In the genomic region with DNA sequence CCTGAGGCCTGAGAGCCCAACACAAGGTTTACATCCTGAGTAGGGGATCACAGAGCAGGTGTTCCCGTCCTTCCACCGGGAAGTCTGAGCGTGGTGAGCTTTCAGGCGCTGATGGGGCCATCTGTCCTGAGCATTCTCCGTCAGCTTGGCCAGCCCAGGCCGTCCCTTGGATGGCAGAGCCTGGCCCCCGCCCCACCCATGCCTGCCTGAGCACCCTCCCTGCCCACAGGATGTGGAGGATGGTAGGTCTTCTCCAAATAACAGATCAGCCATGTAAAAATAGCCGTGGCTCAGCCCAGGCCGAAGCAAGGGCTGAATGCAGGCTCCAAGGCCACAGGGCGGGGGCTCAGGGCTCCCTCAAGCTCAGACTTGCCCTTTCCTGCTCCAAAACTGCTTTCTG, we compare ENCODE assay signal across 13 cellular contexts. TPM values are rescaled to one million over a fixed set of nuclear protein-coding genes. Genes with fewer than 3 reads are reported as not detected.
DNase-seq lines count a peak whose midpoint lies in the region; ATAC-seq and TF ChIP-seq lines count a peak whose summit lies in the region.
"Had no signal": no experiment of that assay in that cellular context is flagged by ENCODE, and none has a peak within 500 bp of the region (broad histone marks: within the 10 kb centered on the region; RNA-seq: fewer than 3 reads in every experiment).

No MANE protein-coding gene starts in this region.

- no peaks in the 10 kb centered on the region for H3K79me2 ChIP-seq in MM.1S (ENCODE audit: low read length)

- no peaks in the 10 kb centered on the region for H3K9me3 Mint-ChIP-seq in dendritic cell treated with granulocyte-macrophage colony-stimulating factor and Interleukin-4, amounts not matched to agents 40 ng/mL and 50 ng/mL, for 4 days
- H3K9me3 Mint-ChIP-seq in Calu3 (ENCODE audit: low read depth, unreplicated experiment) = no peaks in the 10 kb centered on the region
- H3K9me3 Mint-ChIP-seq in activated CD8-positive, alpha-beta T cell treated with anti-CD3 and anti-CD28 coated beads for 36 hours = no peaks in the 10 kb centered on the region

- ATAC-seq in lung (ENCODE audit: insufficient read depth, low FRiP score) (no peak), HG03342 (IDR thresholded peaks at IDR 0.05; ENCODE audit: unreplicated experiment) (no peak)
- ATAC-seq in activated CD8-positive, alpha-beta T cell treated with anti-CD3 and anti-CD28 coated beads for 36 hours = no peak
- ATAC-seq: activated CD8-positive, alpha-beta T cell treated with anti-CD3 and anti-CD28 coated beads, Interleukin-2, amount 10 ng/mL, durations not matched to agents 7 days and 5 days had no signal

- peak overlapping the region; percentile 66; the same call in 1 of the 2 replicates for H3K4me2 ChIP-seq in MM.1S (ENCODE audit: low read depth, low read length)
- H3K4me2 ChIP-seq: smooth muscle cell had no signal

- TF ChIP-seq CTCF in MM.1S (IDR thresholded peaks at IDR 0.05; ENCODE audit: low read length) (no peak), lung (IDR thresholded peaks at IDR 0.05; ENCODE audit: control extremely low read depth, extremely low read depth) (no peak), Calu3 (IDR thresholded peaks at IDR 0.05; ENCODE audit: unreplicated experiment) (no peak)
- TF ChIP-seq CTCF in activated CD8-positive, alpha-beta T cell treated with anti-CD3 and anti-CD28 coated beads for 36 hours (IDR thresholded peaks at IDR 0.05) = no peak

- H3K27me3 Mint-ChIP-seq in dendritic cell treated with granulocyte-macrophage colony-stimulating factor and Interleukin-4, amounts not matched to agents 40 ng/mL and 50 ng/mL, for 4 days = no peaks in the 10 kb centered on the region
- H3K27me3 Mint-ChIP-seq in Calu3 (ENCODE audit: unreplicated experiment) = no peaks in the 10 kb centered on the region
- H3K27me3 Mint-ChIP-seq in activated CD8-positive, alpha-beta T cell treated with anti-CD3 and anti-CD28 coated beads for 36 hours = no peaks in the 10 kb centered on the region

- no peaks in the 10 kb centered on the region for H3K36me3 Mint-ChIP-seq in dendritic cell treated with granulocyte-macrophage colony-stimulating factor and Interleukin-4, amounts not matched to agents 40 ng/mL and 50 ng/mL, for 4 days (ENCODE audit: low read depth)
- peaks cover 38% of the 10 kb centered on the region for H3K36me3 Mint-ChIP-seq in Calu3 (ENCODE audit: insufficient read depth, unreplicated experiment)
- H3K36me3 Mint-ChIP-seq in activated CD8-positive, alpha-beta T cell treated with anti-CD3 and anti-CD28 coated beads for 36 hours (ENCODE audit: low read depth) = no peaks in the 10 kb centered on the region

- H3K27ac ChIP-seq in MM.1S (ENCODE audit: low read length) (no peak overlapping the region), lung (ENCODE audit: low read depth in 1 of 2, low read length in 1 of 2) (peak overlapping the region; percentile 59 to 93), stomach smooth muscle (ENCODE audit: low read length) (peak overlapping the region; percentile 62)

- no peaks in the 10 kb centered on the region for H3F3A ChIP-seq in MM.1S (ENCODE audit: insufficient read depth, low read length)

- POLR2A ChIA-PET in activated CD8-positive, alpha-beta T cell treated with anti-CD3 and anti-CD28 coated beads for 36 hours (lab: Charles Lee) = interaction anchor here (0.8 to 1.0 kb wide), 2 partner anchors 17 to 33 kb away, joined by 3 read pairs; no protein-coding TSS in a partner anchor

- peak overlapping the region; percentile 38 for H3K27ac Mint-ChIP-seq in dendritic cell treated with granulocyte-macrophage colony-stimulating factor and Interleukin-4, amounts not matched to agents 40 ng/mL and 50 ng/mL, for 4 days
- H3K27ac Mint-ChIP-seq in Calu3 (ENCODE audit: unreplicated experiment) = no peak overlapping the region
- no peak overlapping the region for H3K27ac Mint-ChIP-seq in activated CD8-positive, alpha-beta T cell treated with anti-CD3 and anti-CD28 coated beads for 36 hours
- H3K27ac Mint-ChIP-seq: activated CD8-positive, alpha-beta T cell treated with anti-CD3 and anti-CD28 coated beads, Interleukin-2, amount 10 ng/mL, durations not matched to agents 7 days and 5 days had no signal

- H3K27me3 ChIP-seq in MM.1S (replicated peaks; ENCODE audit: insufficient read depth, low read length) (no peaks in the 10 kb centered on the region), lung (ENCODE audit: control insufficient read depth, insufficient read depth) (no peaks in the 10 kb centered on the region), stomach smooth muscle (ENCODE audit: control insufficient read depth in 1 of 2, insufficient read depth in 2 of 2, low read length in 2 of 2) (no peaks in the 10 kb centered on the region)

- BruUV-seq in Calu3 (replicated peaks; lab: Mats Ljungman, UMichigan) = no TSS peak

- 70 to 72% methylated on average over 10 of the region's 10 CpGs for WGBS in lung, 2 donors

- peak overlapping the region; percentile 40; the same call in 1 of the 2 replicates for H3K4me3 ChIP-seq in MM.1S (ENCODE audit: low read length)
- no peak overlapping the region for H3K4me3 ChIP-seq in lung
- H3K4me3 ChIP-seq in stomach smooth muscle (ENCODE audit: low read length in 2 of 2) = no peak overlapping the region
- H3K4me3 ChIP-seq: smooth muscle cell had no signal

- CTCF ChIA-PET in Calu3 (lab: Charles Lee) = no interaction called here
- CTCF ChIA-PET in activated CD8-positive, alpha-beta T cell treated with anti-CD3 and anti-CD28 coated beads for 36 hours (lab: Charles Lee) = interaction anchor here (1.3 kb wide), 1 partner anchor 49 kb away, joined by 4 read pairs; no protein-coding TSS in a partner anchor

- H3K9me3 ChIP-seq in MM.1S (replicated peaks; ENCODE audit: insufficient read depth, low read length) = no peaks in the 10 kb centered on the region
- H3K9me3 ChIP-seq in lung (ENCODE audit: control insufficient read depth in 2 of 2, insufficient read depth in 1 of 2, low read length in 1 of 2) = no peaks in the 10 kb centered on the region
- H3K9me3 ChIP-seq in stomach smooth muscle (ENCODE audit: control insufficient read depth in 2 of 2, low read length in 2 of 2) = no peaks in the 10 kb centered on the region

- H3K4me1 ChIP-seq in MM.1S (ENCODE audit: low read length) = peaks cover 8% of the 10 kb centered on the region
- peaks cover 0 to 52% of the 10 kb centered on the region in 2 donors for H3K4me1 ChIP-seq in lung (ENCODE audit: control insufficient read depth in 2 of 2, insufficient read depth in 2 of 2, low read length in 2 of 2)
- H3K4me1 ChIP-seq in stomach smooth muscle (ENCODE audit: control insufficient read depth, insufficient read depth, low read length) = peaks cover 6% of the 10 kb centered on the region

- peak overlapping the region; percentile 13; the same call in 1 of the 2 replicates for H3K9ac ChIP-seq in MM.1S (ENCODE audit: low read length)
- H3K9ac ChIP-seq in stomach smooth muscle (ENCODE audit: low read length in 2 of 2) = no peak overlapping the region

- no peaks in the 10 kb centered on the region for H3K9me2 ChIP-seq in MM.1S (replicated peaks; ENCODE audit: insufficient read depth, low read length)

- DNase-seq in MM.1S = no peak
- DNase-seq in lung (ENCODE audit: low spot score) = no peak
- DNase-seq in Calu3 = no peak
- DNase-seq in activated CD8-positive, alpha-beta T cell treated with anti-CD3 and anti-CD28 coated beads for 36 hours = no peak
- no peak for DNase-seq in HuH-7 (ENCODE audit: low spot score)
- DNase-seq: activated CD8-positive, alpha-beta T cell treated with anti-CD3 and anti-CD28 coated beads, Interleukin-2, amount 10 ng/mL, durations not matched to agents 7 days and 5 days; activated effector memory CD4-positive, alpha-beta T cell treated with anti-CD3 and anti-CD28 coated beads, Interleukin-2, amount 50 U/mL, for 16 hours had no signal

- H3K4me3 Mint-ChIP-seq in dendritic cell treated with granulocyte-macrophage colony-stimulating factor and Interleukin-4, amounts not matched to agents 40 ng/mL and 50 ng/mL, for 4 days = no peak overlapping the region
- H3K4me3 Mint-ChIP-seq in Calu3 (ENCODE audit: low read depth, unreplicated experiment) = no peak overlapping the region
- no peak overlapping the region for H3K4me3 Mint-ChIP-seq in activated CD8-positive, alpha-beta T cell treated with anti-CD3 and anti-CD28 coated beads for 36 hours
- H3K4me3 Mint-ChIP-seq: activated CD8-positive, alpha-beta T cell treated with anti-CD3 and anti-CD28 coated beads, Interleukin-2, amount 10 ng/mL, durations not matched to agents 7 days and 5 days had no signal

- H2AFZ ChIP-seq in MM.1S (ENCODE audit: low read length) = peak overlapping the region; percentile 75

- H4K20me1 ChIP-seq in MM.1S (ENCODE audit: insufficient read depth, low read length) = no peaks in the 10 kb centered on the region

- no peaks in the 10 kb centered on the region for H3K36me3 ChIP-seq in MM.1S (replicated peaks; ENCODE audit: insufficient read depth, low read length)
- H3K36me3 ChIP-seq in lung (ENCODE audit: control insufficient read depth in 2 of 2, insufficient read depth in 2 of 2, low read length in 2 of 2) = peaks cover 0 to under 1% of the 10 kb centered on the region in 2 donors
- H3K36me3 ChIP-seq in stomach smooth muscle (ENCODE audit: control insufficient read depth in 2 of 2, insufficient read depth in 2 of 2, low read length in 2 of 2) = no peaks in the 10 kb centered on the region

- H3K4me1 Mint-ChIP-seq in dendritic cell treated with granulocyte-macrophage colony-stimulating factor and Interleukin-4, amounts not matched to agents 40 ng/mL and 50 ng/mL, for 4 days (ENCODE audit: low read depth) = peaks cover 13% of the 10 kb centered on the region
- peaks cover 53% of the 10 kb centered on the region for H3K4me1 Mint-ChIP-seq in Calu3 (ENCODE audit: low read depth, unreplicated experiment)
- H3K4me1 Mint-ChIP-seq in activated CD8-positive, alpha-beta T cell treated with anti-CD3 and anti-CD28 coated beads for 36 hours (ENCODE audit: low read depth) = no peaks in the 10 kb centered on the region

- intact Hi-C loops in dendritic cell treated with granulocyte-macrophage colony-stimulating factor and Interleukin-4, amounts not matched to agents 40 ng/mL and 50 ng/mL, for 4 days (cut with micrococcal nuclease) = no loop called here
- intact Hi-C loops in Calu3 (cut with micrococcal nuclease; ENCODE audit: unreplicated experiment) = no loop called here
- intact Hi-C loops in activated CD8-positive, alpha-beta T cell treated with anti-CD3 and anti-CD28 coated beads for 36 hours (cut with micrococcal nuclease) = no loop called here

RNA-seq across cellular contexts. Expression of a gene that starts 20.2 kb away (rescaled TPM):
- 10 to 100 TPM; 26.8 to 32.1 TPM for total RNA-seq in lung
- 10 to 100 TPM; 53.0 to 60.1 TPM for polyA plus RNA-seq in lung
- 63.4 and 104 TPM in 2 replicates for total RNA-seq in Calu3 (2022)
- total RNA-seq in activated CD8-positive, alpha-beta T cell treated with anti-CD3 and anti-CD28 coated beads for 36 hours = 1 to 10 TPM in 1 of 2 experiments, under 1 TPM in 1; 0.95 to 1.2 TPM

RNA-seq across cellular contexts. Expression of a gene that starts 36.3 kb away (rescaled TPM):
- total RNA-seq in lung (10 to 100 TPM; 21.2 to 71.7 TPM), Calu3 (2022) (61.6 and 64.2 TPM in 2 replicates)
- polyA plus RNA-seq in lung = 10 to 100 TPM; 34.2 to 34.7 TPM
- 100 to 1,000 TPM; 104 to 107 TPM for total RNA-seq in activated CD8-positive, alpha-beta T cell treated with anti-CD3 and anti-CD28 coated beads for 36 hours

RNA-seq across cellular contexts. Expression of a gene that starts 41.5 kb away (rescaled TPM):
- total RNA-seq in lung = 10 to 100 TPM in 1 of 2 donors, 1 to 10 TPM in 1; 8.8 to 12.3 TPM
- 1 to 10 TPM; 2.8 to 6.1 TPM for polyA plus RNA-seq in lung
- 1.1 and 1.8 TPM in 2 replicates for total RNA-seq in Calu3 (2022)
- total RNA-seq in activated CD8-positive, alpha-beta T cell treated with anti-CD3 and anti-CD28 coated beads for 36 hours = not detected
- total RNA-seq: activated CD8-positive, alpha-beta T cell treated with anti-CD3 and anti-CD28 coated beads, Interleukin-2, amount 10 ng/mL, durations not matched to agents 7 days and 5 days; H4; HT1080 had no signal
- polyA plus RNA-seq: smooth muscle cell had no signal

Comparison
In these comparisons a context has a peak if more than half of its experiments do, and no peak if none do; other contexts are left out.
1. RNA of a gene that starts 20.2 kb away (total RNA-seq): 63.4 to 104 TPM in Calu3 and 26.8 to 32.1 TPM in lung; 0.95 to 1.2 TPM in activated CD8-positive, alpha-beta T cell treated with anti-CD3 and anti-CD28 coated beads for 36 hours; every median in the first group is over 10 times any median in the second.